In the genomic region with DNA sequence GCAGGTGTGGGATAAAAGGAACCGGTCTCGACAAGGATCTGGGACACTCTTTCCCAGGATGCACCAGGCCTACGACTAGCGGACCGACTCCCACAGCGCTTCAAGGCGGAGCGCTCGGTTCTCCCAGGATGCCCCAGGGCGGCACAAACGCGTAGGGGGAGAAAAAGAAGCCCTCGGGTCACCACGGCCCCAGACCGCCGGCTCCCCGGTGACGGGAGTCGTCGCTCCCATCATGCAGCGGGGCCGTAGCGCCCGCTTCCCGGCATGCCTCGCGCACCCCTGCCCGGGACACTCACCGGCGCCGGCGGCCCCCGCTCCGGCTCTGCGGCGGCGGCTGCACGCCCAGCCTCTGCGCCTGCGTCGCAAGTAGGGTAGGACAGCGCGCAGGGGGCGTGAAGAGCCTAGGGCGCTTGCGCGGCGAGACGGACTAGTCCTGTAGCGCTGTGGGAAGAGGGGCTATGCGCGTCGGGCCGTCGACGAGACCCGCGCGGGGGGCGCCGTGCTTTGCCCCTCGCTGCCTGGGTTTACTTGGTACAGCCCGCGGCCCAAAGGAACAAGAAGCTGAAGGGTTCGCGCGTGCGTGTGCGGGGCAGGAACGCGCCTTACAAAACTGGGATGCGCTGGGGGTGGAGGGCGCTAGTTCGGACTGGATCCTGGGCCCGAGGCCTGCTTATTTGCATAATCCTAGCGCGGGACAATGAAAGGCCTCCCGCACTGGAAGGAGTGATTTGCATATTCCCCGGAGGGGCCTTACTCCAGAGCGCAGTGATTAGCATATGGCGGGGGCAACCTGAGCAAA, we compare ENCODE assay signal across 8 cellular contexts. TPM values are rescaled to one million over a fixed set of nuclear protein-coding genes. Genes with fewer than 3 reads are reported as not detected.
A peak's percentile ranks its signal among the peaks of the same experiment; 100 is the strongest.
DNase-seq lines count a peak whose midpoint lies in the region; ATAC-seq, FAIRE-seq and TF ChIP-seq lines count a peak whose summit lies in the region.

A gene with protein sequence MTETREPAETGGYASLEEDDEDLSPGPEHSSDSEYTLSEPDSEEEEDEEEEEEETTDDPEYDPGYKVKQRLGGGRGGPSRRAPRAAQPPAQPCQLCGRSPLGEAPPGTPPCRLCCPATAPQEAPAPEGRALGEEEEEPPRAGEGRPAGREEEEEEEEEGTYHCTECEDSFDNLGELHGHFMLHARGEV (minus strand): TSS at position 368 of the 799 bp plus-strand sequence. CDS start 5,325 bp downstream, outside the sequence.

- H4K20me1 ChIP-seq in OCI-LY7 (ENCODE audit: insufficient read depth, low read length): no peaks in the 10 kb centered on the region

- BruUV-seq in OCI-LY7 (replicated peaks; lab: Mats Ljungman, UMichigan): no TSS peak

- H3K4me3 ChIP-seq in HUES6 (ENCODE audit: low read depth, low read length) (peak within 1 kb of the TSS; percentile 83), OCI-LY7 (ENCODE audit: low read depth, low read length, poor library complexity, severe bottlenecking) (peak within 1 kb of the TSS; percentile 72), epithelial cell of esophagus (ENCODE audit: low read length) (peak within 1 kb of the TSS; percentile 75), mononuclear cell (ENCODE audit: low read length) (peak within 1 kb of the TSS; percentile 75)

- H3K9me3 ChIP-seq in HUES6 (ENCODE audit: control insufficient read depth, insufficient read depth, low read depth, low read length) (no peaks in the 10 kb centered on the region), OCI-LY7 (ENCODE audit: low read length) (no peaks in the 10 kb centered on the region), mononuclear cell (ENCODE audit: low read depth, low read length) (no peaks in the 10 kb centered on the region)

- H3K4me2 ChIP-seq in OCI-LY7 (ENCODE audit: low read length): peak within 1 kb of the TSS; percentile 89

- TF ChIP-seq CTCF in D721Med (IDR thresholded peaks at IDR 0.05; ENCODE audit: insufficient read depth, missing control alignments) (no peak), OCI-LY7 (conservative IDR thresholded peaks at IDR 0.05; ENCODE audit: low read length) (no peak), epithelial cell of esophagus (IDR thresholded peaks at IDR 0.05; ENCODE audit: insufficient read depth, low read depth, low read length, missing control alignments) (peak; percentile 1)

- H3K27ac ChIP-seq in HUES6 (ENCODE audit: low read depth, low read length): peak within 1 kb of the TSS; percentile 95
- H3K27ac ChIP-seq in OCI-LY7 (ENCODE audit: low read depth, low read length, poor library complexity, severe bottlenecking): peak within 1 kb of the TSS; percentile 79

- H3K4me1 ChIP-seq in HUES6 (ENCODE audit: control insufficient read depth, insufficient read depth, low read length) (peaks cover 27% of the 10 kb centered on the region), OCI-LY7 (ENCODE audit: insufficient read depth, low read length, poor library complexity, severe bottlenecking) (peaks cover 19% of the 10 kb centered on the region), mononuclear cell (ENCODE audit: insufficient read depth, low read length) (peaks cover 18% of the 10 kb centered on the region)

- CTCF ChIA-PET in OCI-LY7 (lab: Charles Lee; ENCODE audit: unreplicated experiment): no interaction called here

- H3K36me3 ChIP-seq in HUES6 (ENCODE audit: control insufficient read depth, insufficient read depth, low read length): no peaks in the 10 kb centered on the region
- 0 out of 2 replicates have a peak, but pooled peaks cover 4% of the 10 kb centered on the region for H3K36me3 ChIP-seq in OCI-LY7 (ENCODE audit: insufficient read depth, low read length)

- H3K9me2 ChIP-seq in OCI-LY7 (ENCODE audit: insufficient read depth, low read length): no peaks in the 10 kb centered on the region

- peak; percentile 75 for ATAC-seq in GM21423 (IDR thresholded peaks at IDR 0.05; ENCODE audit: unreplicated experiment)

- FAIRE-seq in D721Med (lab: Jason Lieb, UNC): no peak

- POLR2A ChIA-PET in OCI-LY7 (lab: Charles Lee): no interaction called here

- DNase-seq in D721Med (ENCODE audit: insufficient read length, low spot score) (peak; percentile 86), OCI-LY7 (ENCODE audit: low spot score) (peak; percentile 97), activated T-cell treated with anti-CD3 and anti-CD28 coated beads for 4 hours (peak; percentile 79), epithelial cell of esophagus (ENCODE audit: low read depth) (peak; percentile 83)
- DNase-seq in stimulated activated CD8-positive, alpha-beta memory T cell treated with anti-CD3 and anti-CD28 coated beads, Interleukin-2, amount 100 ng/mL, for 48 hours (ENCODE audit: low read depth in 2 of 2): peak; percentile 75 to 79

- H3K79me2 ChIP-seq in OCI-LY7 (ENCODE audit: insufficient read depth, low read depth, low read length): peaks cover 42% of the 10 kb centered on the region

- intact Hi-C loops in OCI-LY7 (cut with micrococcal nuclease; ENCODE audit: unreplicated experiment): no loop called here

- peak within 1 kb of the TSS; percentile 12 for H2AFZ ChIP-seq in OCI-LY7 (ENCODE audit: low read length)

- H3K27me3 ChIP-seq in HUES6 (ENCODE audit: control insufficient read depth, insufficient read depth, low read length) (no peaks in the 10 kb centered on the region), mononuclear cell (ENCODE audit: insufficient read depth, low read length) (no peaks in the 10 kb centered on the region)

- H3K9ac ChIP-seq in HUES6 (ENCODE audit: low read length): peak within 1 kb of the TSS; percentile 94

RNA-seq across cellular contexts. Expression of the gene that starts here (rescaled TPM):
- 91.1 and 98.1 TPM in 2 replicates for total RNA-seq in OCI-LY7 (2014; rRNA removed; shearing (Covaris generic))
- total RNA-seq in OCI-LY7 (2022) (28.5 and 31.0 TPM in 2 replicates), mononuclear cell (22.5 TPM)

Comparison
In these comparisons a context has a peak if more than half of its experiments do, and no peak if none do; other contexts are left out.
1. Peak in every context shown above with its lines: DNase-seq, ATAC-seq, H3K4me3 ChIP-seq and H3K27ac ChIP-seq.